ENCODE assay signal across 20 cellular contexts in the genomic region with DNA sequence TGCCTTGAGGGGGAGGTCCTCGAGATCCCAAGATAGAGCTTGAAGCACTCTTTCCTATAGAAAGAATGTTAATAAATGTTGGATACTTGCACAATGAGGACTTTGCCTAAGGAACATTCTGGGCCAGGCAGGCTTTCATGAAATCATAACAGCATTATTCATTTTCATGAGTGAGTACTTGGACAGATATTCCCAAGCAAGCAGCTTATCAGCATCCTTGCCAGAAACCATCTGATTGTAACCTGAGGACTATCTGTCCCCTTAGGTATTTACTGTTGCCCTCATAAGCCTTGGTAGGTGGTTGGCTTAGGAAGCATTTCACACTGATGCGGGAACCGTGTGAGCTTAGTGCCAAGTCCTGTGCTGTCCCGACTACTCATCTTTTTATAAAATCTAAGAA. TPM values are rescaled to one million over a fixed set of nuclear protein-coding genes. Genes with fewer than 3 reads are reported as not detected.
A peak's percentile ranks its signal among the peaks of the same experiment; 100 is the strongest.
DNase-seq lines count a peak whose midpoint lies in the region; ATAC-seq and TF ChIP-seq lines count a peak whose summit lies in the region.
"Had no signal": no experiment of that assay in that cellular context is flagged by ENCODE, and none has a peak within 500 bp of the region (broad histone marks: within the 10 kb centered on the region; RNA-seq: fewer than 3 reads in every experiment).

No MANE protein-coding gene starts in this region.

- no peaks in the 10 kb centered on the region for H3K9me3 Mint-ChIP-seq in memory B cell
- H3K9me3 Mint-ChIP-seq: CD8-positive, alpha-beta T cell; immature natural killer cell; stimulated activated naive CD8-positive, alpha-beta T cell treated with anti-CD3 and anti-CD28 coated beads, Interleukin-15, Interleukin-2, amounts not matched to agents 100 ng/mL and 50 ng/mL, for 24 hours had no signal

- 89 to 92% methylated on average over 4 of the region's 4 CpGs for WGBS in heart right ventricle, 2 donors

- no peaks in the 10 kb centered on the region for H3K27me3 Mint-ChIP-seq in memory B cell
- H3K27me3 Mint-ChIP-seq: stimulated activated naive CD8-positive, alpha-beta T cell treated with anti-CD3 and anti-CD28 coated beads, Interleukin-15, Interleukin-2, amounts not matched to agents 100 ng/mL and 50 ng/mL, for 24 hours had no signal

- TF ChIP-seq CTCF in right atrium auricular region (IDR thresholded peaks at IDR 0.05) (no peak), heart right ventricle (IDR thresholded peaks at IDR 0.05) (no peak), brain microvascular endothelial cell (IDR thresholded peaks at IDR 0.05; ENCODE audit: low read depth, low read length, missing control alignments) (no peak), thoracic aorta (IDR thresholded peaks at IDR 0.05) (no peak)

- peak overlapping the region; percentile 64 for H3K27ac Mint-ChIP-seq in memory B cell
- H3K27ac Mint-ChIP-seq: CD8-positive, alpha-beta T cell had no signal

- ATAC-seq in heart right ventricle: no peak
- ATAC-seq in memory B cell (ENCODE audit: low read depth): no peak
- ATAC-seq in thoracic aorta (ENCODE audit: insufficient number of reproducible peaks, low FRiP score, low read depth): no peak
- ATAC-seq in GM18909 (IDR thresholded peaks at IDR 0.05; ENCODE audit: poor library complexity, unreplicated experiment): no peak
- no peak for ATAC-seq in GM21381 (IDR thresholded peaks at IDR 0.05; ENCODE audit: unreplicated experiment)
- ATAC-seq: CD8-positive, alpha-beta T cell had no signal

- H3K4me1 ChIP-seq in right atrium auricular region (peaks cover 0 to 58% of the 10 kb centered on the region in 2 donors), heart right ventricle (peaks cover 15 to 75% (median 62%) of the 10 kb centered on the region in 9 donors), thoracic aorta (ENCODE audit: control insufficient read depth in 1 of 2, low read depth in 2 of 2) (peaks cover 43 to 68% of the 10 kb centered on the region in 2 donors)

- H3K36me3 ChIP-seq in right atrium auricular region: no peaks in the 10 kb centered on the region
- peaks cover 0 to 28% (median 0%) of the 10 kb centered on the region in 9 donors for H3K36me3 ChIP-seq in heart right ventricle
- H3K36me3 ChIP-seq in brain microvascular endothelial cell (replicated peaks): no peaks in the 10 kb centered on the region
- H3K36me3 ChIP-seq in thoracic aorta: no peaks in the 10 kb centered on the region

- H3K36me3 Mint-ChIP-seq in memory B cell: peaks cover 9% of the 10 kb centered on the region

- no peaks in the 10 kb centered on the region for H3K27me3 ChIP-seq in right atrium auricular region
- H3K27me3 ChIP-seq in heart right ventricle: no peaks in the 10 kb centered on the region
- no peaks in the 10 kb centered on the region for H3K27me3 ChIP-seq in brain microvascular endothelial cell (replicated peaks)
- H3K27me3 ChIP-seq in thoracic aorta (replicated peaks; ENCODE audit: insufficient read depth): no peaks in the 10 kb centered on the region
- H3K27me3 ChIP-seq: vagina had no signal

- H3K4me3 ChIP-seq in right atrium auricular region: no peak overlapping the region
- no peak overlapping the region for H3K4me3 ChIP-seq in heart right ventricle
- no peak overlapping the region for H3K4me3 ChIP-seq in brain microvascular endothelial cell (ENCODE audit: low read depth, low read length)
- H3K4me3 ChIP-seq in thoracic aorta: no peak overlapping the region
- H3K4me3 ChIP-seq: vagina had no signal

- DNase-seq in right atrium auricular region (ENCODE audit: low spot score) (no peak), heart right ventricle (no peak), brain microvascular endothelial cell (no peak), memory B cell (ENCODE audit: low spot score in 2 of 2) (no peak), thoracic aorta (ENCODE audit: low spot score) (no peak), NCI-H146 treated with DMSO at 0.1 percent for 48 hours (lab: John Stamatoyannopoulos, UW; ENCODE audit: unreplicated experiment) (no peak)
- DNase-seq: ACHN; activated CD8-positive, alpha-beta memory T cell treated with anti-CD3 and anti-CD28 coated beads for 24 hours; CD8-positive, alpha-beta T cell; cerebellar nuclear complex; glutamatergic neuron; immature natural killer cell; mammary epithelial cell; NCI-H146; NCI-H446 treated with DMSO at 0.1 percent for 48 hours had no signal

- H3K9me3 ChIP-seq in right atrium auricular region: no peaks in the 10 kb centered on the region
- no peaks in the 10 kb centered on the region for H3K9me3 ChIP-seq in heart right ventricle
- H3K9me3 ChIP-seq in thoracic aorta: no peaks in the 10 kb centered on the region
- H3K9me3 ChIP-seq: vagina had no signal

- no peak overlapping the region for H3K4me3 Mint-ChIP-seq in memory B cell
- H3K4me3 Mint-ChIP-seq: CD8-positive, alpha-beta T cell; stimulated activated naive CD8-positive, alpha-beta T cell treated with anti-CD3 and anti-CD28 coated beads, Interleukin-15, Interleukin-2, amounts not matched to agents 100 ng/mL and 50 ng/mL, for 24 hours; WTC11 had no signal

- intact Hi-C loops in heart right ventricle (cut with DNase I): no loop called here

- in situ Hi-C loops in brain microvascular endothelial cell (cut with HindIII; ENCODE audit: low pct_ligation_motif_present, low sequenced_read_pairs): no loop called here

- peaks cover 59% of the 10 kb centered on the region for H3K4me1 Mint-ChIP-seq in memory B cell

- H3K27ac ChIP-seq in right atrium auricular region: peak overlapping the region; percentile 64 to 65
- H3K27ac ChIP-seq in heart right ventricle: peak overlapping the region in 4 of 10 donors; percentile 58 to 86 (median 77)
- peak overlapping the region; percentile 51 for H3K27ac ChIP-seq in brain microvascular endothelial cell
- H3K27ac ChIP-seq in thoracic aorta: peak overlapping the region; percentile 33 to 69
- H3K27ac ChIP-seq: vagina had no signal

RNA-seq across cellular contexts. Expression of gene PANX1, which starts 22.7 kb away (rescaled TPM):
- total RNA-seq in right atrium auricular region: 10 to 100 TPM; 12.3 to 15.7 TPM
- total RNA-seq in heart right ventricle: 10 to 100 TPM; 16.1 to 42.4 (median 22.0) TPM
- 1 to 10 TPM; 4.4 to 5.9 TPM for polyA plus RNA-seq in heart right ventricle
- 10 to 100 TPM; 29.6 to 49.2 TPM for total RNA-seq in thoracic aorta
